In the genomic region with DNA sequence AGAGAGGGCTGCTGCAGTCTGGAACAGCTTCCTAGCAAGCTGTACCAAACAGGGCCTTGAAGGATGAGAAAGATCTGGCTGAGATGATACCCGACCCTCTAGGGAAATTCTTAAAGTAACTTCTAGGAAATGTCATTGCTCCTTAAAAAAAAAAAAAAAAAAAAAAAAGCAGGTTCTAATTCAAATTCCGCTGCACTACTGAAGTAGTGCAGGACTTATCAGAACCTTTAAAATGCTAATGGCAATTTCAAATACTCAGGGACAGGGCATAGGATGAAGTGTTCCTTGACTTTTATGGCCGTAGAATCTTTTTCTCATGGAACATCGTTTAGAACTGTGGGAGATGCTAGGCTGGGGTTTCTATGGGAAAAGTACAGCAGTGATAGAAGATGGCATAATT, we compare ENCODE assay signal across 1 cellular context.
TF ChIP-seq lines count a peak whose summit lies in the region.

No MANE protein-coding gene starts in this region.

TF ChIP-seq in GM12878, 131 proteins besides CTCF, POLR2A, EP300 and RAD21:
- TF ChIP-seq GATAD2B (conservative IDR thresholded peaks at IDR 0.05; ENCODE audit: low read depth), result no peak
- TF ChIP-seq MYB (IDR thresholded peaks at IDR 0.05; ENCODE audit: borderline replicate concordance, low read depth, low read length), result no peak
- TF ChIP-seq NRF1 (conservative IDR thresholded peaks at IDR 0.05; ENCODE audit: low read depth, low read length), result no peak
- TF ChIP-seq, protein P1, sequence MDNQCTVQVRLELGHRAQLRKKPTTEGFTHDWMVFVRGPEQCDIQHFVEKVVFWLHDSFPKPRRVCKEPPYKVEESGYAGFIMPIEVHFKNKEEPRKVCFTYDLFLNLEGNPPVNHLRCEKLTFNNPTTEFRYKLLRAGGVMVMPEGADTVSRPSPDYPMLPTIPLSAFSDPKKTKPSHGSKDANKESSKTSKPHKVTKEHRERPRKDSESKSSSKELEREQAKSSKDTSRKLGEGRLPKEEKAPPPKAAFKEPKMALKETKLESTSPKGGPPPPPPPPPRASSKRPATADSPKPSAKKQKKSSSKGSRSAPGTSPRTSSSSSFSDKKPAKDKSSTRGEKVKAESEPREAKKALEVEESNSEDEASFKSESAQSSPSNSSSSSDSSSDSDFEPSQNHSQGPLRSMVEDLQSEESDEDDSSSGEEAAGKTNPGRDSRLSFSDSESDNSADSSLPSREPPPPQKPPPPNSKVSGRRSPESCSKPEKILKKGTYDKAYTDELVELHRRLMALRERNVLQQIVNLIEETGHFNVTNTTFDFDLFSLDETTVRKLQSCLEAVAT (IDR thresholded peaks at IDR 0.05), result no peak
- no peak for TF ChIP-seq SRF (IDR thresholded peaks at IDR 0.05; ENCODE audit: low read depth in 2 of 2, low read length in 2 of 2)
- TF ChIP-seq, protein P2, sequence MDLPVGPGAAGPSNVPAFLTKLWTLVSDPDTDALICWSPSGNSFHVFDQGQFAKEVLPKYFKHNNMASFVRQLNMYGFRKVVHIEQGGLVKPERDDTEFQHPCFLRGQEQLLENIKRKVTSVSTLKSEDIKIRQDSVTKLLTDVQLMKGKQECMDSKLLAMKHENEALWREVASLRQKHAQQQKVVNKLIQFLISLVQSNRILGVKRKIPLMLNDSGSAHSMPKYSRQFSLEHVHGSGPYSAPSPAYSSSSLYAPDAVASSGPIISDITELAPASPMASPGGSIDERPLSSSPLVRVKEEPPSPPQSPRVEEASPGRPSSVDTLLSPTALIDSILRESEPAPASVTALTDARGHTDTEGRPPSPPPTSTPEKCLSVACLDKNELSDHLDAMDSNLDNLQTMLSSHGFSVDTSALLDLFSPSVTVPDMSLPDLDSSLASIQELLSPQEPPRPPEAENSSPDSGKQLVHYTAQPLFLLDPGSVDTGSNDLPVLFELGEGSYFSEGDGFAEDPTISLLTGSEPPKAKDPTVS (IDR thresholded peaks at IDR 0.05; ENCODE audit: low read depth, low read length), result no peak
- TF ChIP-seq CBX3 (IDR thresholded peaks at IDR 0.05; ENCODE audit: borderline replicate concordance, low read depth), result no peak
- no peak for TF ChIP-seq SPI1 (IDR thresholded peaks at IDR 0.05; ENCODE audit: borderline replicate concordance, insufficient read depth, low read depth, low read length)
TF ChIP-seq in GM12878: peak in this region for 0.
